In the genomic region with DNA sequence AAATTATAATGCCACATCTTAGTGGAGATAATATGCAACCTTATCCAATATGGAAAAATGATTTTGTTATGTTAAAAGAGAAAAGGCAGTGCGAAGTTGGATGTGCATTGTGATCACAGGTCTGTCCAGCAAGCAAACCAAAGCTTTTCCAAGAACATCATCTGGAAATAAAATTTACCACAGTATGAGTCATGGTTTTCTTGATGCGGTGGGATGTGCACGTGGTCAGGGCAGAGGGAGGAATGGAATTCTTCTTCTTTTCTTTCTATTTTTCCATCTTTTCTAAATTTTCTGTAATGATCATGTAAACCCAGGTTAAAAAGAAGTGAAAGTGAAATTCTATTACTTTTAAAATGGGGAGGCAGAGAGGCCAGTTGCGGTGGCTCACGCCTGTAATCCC, we compare ENCODE assay signal across 18 cellular contexts.
DNase-seq lines count a peak whose midpoint lies in the region; ATAC-seq and TF ChIP-seq lines count a peak whose summit lies in the region.
"Had no signal": no experiment of that assay in that cellular context is flagged by ENCODE, and none has a peak within 500 bp of the region (broad histone marks: within the 10 kb centered on the region; RNA-seq: fewer than 3 reads in every experiment).

No MANE protein-coding gene starts in this region.

- H3K27me3 Mint-ChIP-seq in Calu3 (ENCODE audit: unreplicated experiment): no peaks in the 10 kb centered on the region

- TF ChIP-seq CTCF in fibroblast of mammary gland (conservative IDR thresholded peaks at IDR 0.05; ENCODE audit: control insufficient read depth, insufficient read depth, low read depth, low read length) (no peak), Calu3 (IDR thresholded peaks at IDR 0.05; ENCODE audit: unreplicated experiment) (no peak), lower leg skin (IDR thresholded peaks at IDR 0.05) (no peak)

- CTCF ChIA-PET in Calu3 (lab: Charles Lee): no interaction called here

- peaks cover 12% of the 10 kb centered on the region for H3K9me3 Mint-ChIP-seq in Calu3 (ENCODE audit: low read depth, unreplicated experiment)

- WGBS in lower leg skin, 2 donors: 70 to 77% methylated on average over 5 of the region's 5 CpGs

- BruUV-seq in Calu3 (replicated peaks; lab: Mats Ljungman, UMichigan): no TSS peak

- intact Hi-C loops in Right ventricle myocardium inferior (cut with DNase I): no loop called here
- intact Hi-C loops in Calu3 (cut with micrococcal nuclease; ENCODE audit: unreplicated experiment): loop anchor here (10.0 kb wide), 1 partner anchor 156 kb away; a partner anchor contains a TSS
- intact Hi-C loops in lower leg skin (cut with DNase I; ENCODE audit: low total_unique reads): no loop called here

- TF ChIP-seq POLR2A in lower leg skin (IDR thresholded peaks at IDR 0.05): no peak

- ATAC-seq in Right ventricle myocardium inferior (no peak), HG02623 (IDR thresholded peaks at IDR 0.05; ENCODE audit: unreplicated experiment) (no peak)
- ATAC-seq: activated T-cell treated with anti-CD3 and anti-CD28 coated beads, Interleukin-2, amount 50 U/mL, for 72 hours; HCT116; naive thymus-derived CD8-positive, alpha-beta T cell had no signal

- peaks cover 27% of the 10 kb centered on the region for H3K4me1 Mint-ChIP-seq in Calu3 (ENCODE audit: low read depth, unreplicated experiment)
- H3K4me1 Mint-ChIP-seq: naive thymus-derived CD8-positive, alpha-beta T cell had no signal

- H3K36me3 Mint-ChIP-seq in Calu3 (ENCODE audit: insufficient read depth, unreplicated experiment): no peaks in the 10 kb centered on the region

- H3K4me3 ChIP-seq in fibroblast of mammary gland (ENCODE audit: control insufficient read depth, low read depth, low read length): peak overlapping the region; percentile 3
- H3K4me3 ChIP-seq in skeletal muscle cell (ENCODE audit: low read depth, low read length): no peak overlapping the region
- no peak overlapping the region for H3K4me3 ChIP-seq in lower leg skin (ENCODE audit: low read depth, poor library complexity, severe bottlenecking)
- H3K4me3 ChIP-seq: BLaER1 treated with 17β-estradiol and CSF1 and Interleukin-3, amounts not matched to agents 10 nM and 100 nM; SJCRH30; thoracic aorta had no signal

- DNase-seq in EH (ENCODE audit: low read depth) (peak; percentile 80), RPMI7951 (ENCODE audit: low read depth) (peak; percentile 78), fibroblast of mammary gland (ENCODE audit: low read depth) (peak; percentile 87), skeletal muscle cell (ENCODE audit: low read depth) (peak; percentile 53), Right ventricle myocardium inferior (ENCODE audit: missing footprints) (no peak), Calu3 (no peak), lower leg skin (ENCODE audit: low spot score in 2 of 2) (no peak)
- DNase-seq: activated CD4-positive, alpha-beta memory T cell treated with anti-CD3 and anti-CD28 coated beads for 36 hours; activated T-cell treated with anti-CD3 and anti-CD28 coated beads, Interleukin-2, amount 50 U/mL, for 72 hours; KG1; naive thymus-derived CD8-positive, alpha-beta T cell; NCI-H1436 treated with DMSO at 0.1 percent for 48 hours; NCI-H345; SJCRH30 had no signal

- H3K4me3 Mint-ChIP-seq in Calu3 (ENCODE audit: low read depth, unreplicated experiment): no peak overlapping the region
- H3K4me3 Mint-ChIP-seq: activated CD4-positive, alpha-beta memory T cell treated with anti-CD3 and anti-CD28 coated beads for 36 hours; activated T-cell treated with anti-CD3 and anti-CD28 coated beads, Interleukin-2, amount 50 U/mL, for 72 hours; naive thymus-derived CD8-positive, alpha-beta T cell had no signal

- H3K27ac Mint-ChIP-seq in Calu3 (ENCODE audit: unreplicated experiment): no peak overlapping the region
- H3K27ac Mint-ChIP-seq: activated CD4-positive, alpha-beta memory T cell treated with anti-CD3 and anti-CD28 coated beads for 36 hours; activated T-cell treated with anti-CD3 and anti-CD28 coated beads, Interleukin-2, amount 50 U/mL, for 72 hours; naive thymus-derived CD8-positive, alpha-beta T cell had no signal

Comparison
In these comparisons a context has a peak if more than half of its experiments do, and no peak if none do; other contexts are left out.
1. DNase-seq: peak in EH (single experiment), RPMI7951 (single experiment), fibroblast of mammary gland (single experiment) and skeletal muscle cell (single experiment); none in Right ventricle myocardium inferior (single experiment), Calu3 (single experiment) and lower leg skin (0 of 2).